24 cellular contexts compared by ENCODE assay signal in the genomic region with DNA sequence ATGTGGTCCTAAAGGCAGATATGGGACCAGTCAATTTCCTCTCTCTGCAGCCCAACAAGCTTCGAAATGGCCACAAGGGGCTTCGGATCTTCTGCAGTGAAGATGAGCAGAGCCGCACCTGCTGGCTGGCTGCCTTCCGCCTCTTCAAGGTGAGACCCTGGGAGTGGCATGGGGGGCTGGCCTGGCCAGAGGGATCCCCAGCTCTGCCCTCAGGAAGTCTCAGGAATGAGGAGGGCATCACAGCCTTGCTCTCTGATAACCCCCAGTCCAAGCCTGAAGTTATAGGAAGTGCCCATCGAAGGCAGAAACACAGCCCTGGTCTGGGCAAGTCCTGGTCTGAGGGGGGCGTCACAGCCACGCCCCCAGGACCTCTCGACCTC. TPM values are rescaled to one million over a fixed set of nuclear protein-coding genes. Genes with fewer than 3 reads are reported as not detected.
DNase-seq lines count a peak whose midpoint lies in the region; ATAC-seq and TF ChIP-seq lines count a peak whose summit lies in the region.
"Had no signal": no experiment of that assay in that cellular context is flagged by ENCODE, and none has a peak within 500 bp of the region (broad histone marks: within the 10 kb centered on the region; RNA-seq: fewer than 3 reads in every experiment).

No MANE protein-coding gene starts in this region.

- DNase-seq in SK-N-SH (no peak), OCI-LY7 (ENCODE audit: low spot score) (no peak), chondrocyte (ENCODE audit: low spot score) (peak; percentile 53), spleen (peak; percentile 41)
- DNase-seq: C1 segment of cervical spinal cord; CD8-positive, alpha-beta T cell; DMS153; GOT3; IMR-90; NCI-H1105 treated with DMSO at 0.1 percent for 48 hours; NCI-H1694; NCI-H2081; NCI-H2171; NCI-H524 treated with DMSO at 0.1 percent for 48 hours; NCI-H82; OCI-M1; Right ventricle myocardium superior had no signal

- H3K36me3 ChIP-seq in SK-N-SH (replicated peaks in 1 of 2; ENCODE audit: control insufficient read depth in 1 of 2, insufficient read depth in 2 of 2, low read length in 1 of 2) (no peaks in the 10 kb centered on the region), OCI-LY7 (ENCODE audit: insufficient read depth, low read length) (no peaks in the 10 kb centered on the region), spleen (no peaks in the 10 kb centered on the region)

- POLR2A ChIA-PET in SK-N-SH (lab: Yijun Ruan, JAX) (no interaction called here), OCI-LY7 (lab: Charles Lee) (no interaction called here)

- intact Hi-C loops in OCI-LY7 (cut with micrococcal nuclease; ENCODE audit: unreplicated experiment) (no loop called here), spleen (cut with DNase I; ENCODE audit: low total_unique reads) (no loop called here)

- H3K9ac ChIP-seq in SK-N-SH = no peak overlapping the region
- H3K9ac ChIP-seq: KMS-11 had no signal

- H3K4me1 Mint-ChIP-seq in chondrocyte (ENCODE audit: low read depth) = peaks cover 13% of the 10 kb centered on the region

- H3K9me2 ChIP-seq in SK-N-SH (no peaks in the 10 kb centered on the region), OCI-LY7 (ENCODE audit: insufficient read depth, low read length) (no peaks in the 10 kb centered on the region)

- H3K79me2 ChIP-seq in SK-N-SH (ENCODE audit: insufficient read depth) = no peaks in the 10 kb centered on the region
- H3K79me2 ChIP-seq in OCI-LY7 (ENCODE audit: insufficient read depth, low read depth, low read length) = no peaks in the 10 kb centered on the region

- H3F3A ChIP-seq in SK-N-SH (replicated peaks; ENCODE audit: insufficient read depth) = no peaks in the 10 kb centered on the region

- H3K27me3 ChIP-seq in SK-N-SH (ENCODE audit: insufficient read depth) (0 out of 2 replicates have a peak, but pooled peaks cover 7% of the 10 kb centered on the region), spleen (replicated peaks in 1 of 7) (peaks cover 0 to 46% (median 5%) of the 10 kb centered on the region in 7 donors)

- TF ChIP-seq POLR2A in spleen (IDR thresholded peaks at IDR 0.05) = no peak

- ATAC-seq in SK-N-SH treated with all-trans-retinoic acid at 6 μM for 48 hours (no peak), HG02798 (IDR thresholded peaks at IDR 0.05; ENCODE audit: poor library complexity, unreplicated experiment) (no peak), HG02678 (IDR thresholded peaks at IDR 0.05; ENCODE audit: unreplicated experiment) (no peak), GM21825 (IDR thresholded peaks at IDR 0.05; ENCODE audit: unreplicated experiment) (no peak)
- ATAC-seq: CD8-positive, alpha-beta T cell had no signal

- no peaks in the 10 kb centered on the region for H3K9me3 ChIP-seq in SK-N-SH
- no peaks in the 10 kb centered on the region for H3K9me3 ChIP-seq in OCI-LY7 (ENCODE audit: low read length)
- no peaks in the 10 kb centered on the region for H3K9me3 ChIP-seq in spleen

- H2AFZ ChIP-seq in SK-N-SH (ENCODE audit: low read depth) (no peak overlapping the region), OCI-LY7 (ENCODE audit: low read length) (no peak overlapping the region)

- H3K4me1 ChIP-seq in SK-N-SH (ENCODE audit: control insufficient read depth in 1 of 2, insufficient read depth in 2 of 2, low read depth in 1 of 2, low read length in 1 of 2) (no peaks in the 10 kb centered on the region), OCI-LY7 (ENCODE audit: insufficient read depth, low read length, poor library complexity, severe bottlenecking) (peaks cover 10% of the 10 kb centered on the region), spleen (peaks cover 0 to 16% (median 9%) of the 10 kb centered on the region in 6 donors)

- BruUV-seq in OCI-LY7 (replicated peaks; lab: Mats Ljungman, UMichigan) = no TSS peak

- H3K4me3 ChIP-seq in SK-N-SH (ENCODE audit: low read depth in 2 of 2, low read length in 1 of 2) (no peak overlapping the region), OCI-LY7 (ENCODE audit: low read depth, low read length, poor library complexity, severe bottlenecking) (no peak overlapping the region), spleen (no peak overlapping the region)

- H3K27me3 Mint-ChIP-seq in chondrocyte (ENCODE audit: low read depth) = peaks cover 9% of the 10 kb centered on the region

- H3K27ac ChIP-seq in SK-N-SH (ENCODE audit: low read depth in 2 of 2, low read length in 1 of 2) (no peak overlapping the region), OCI-LY7 (ENCODE audit: low read depth, low read length, poor library complexity, severe bottlenecking) (no peak overlapping the region), spleen (no peak overlapping the region)
- H3K27ac ChIP-seq: 22Rv1, KMS-11 had no signal

- H3K4me2 ChIP-seq in SK-N-SH = no peak overlapping the region
- no peak overlapping the region for H3K4me2 ChIP-seq in OCI-LY7 (ENCODE audit: low read length)
- H3K4me2 ChIP-seq: KMS-11 had no signal

- no peaks in the 10 kb centered on the region for H3K9me3 Mint-ChIP-seq in chondrocyte (ENCODE audit: low read depth)
- H3K9me3 Mint-ChIP-seq: CD8-positive, alpha-beta T cell had no signal

- no peaks in the 10 kb centered on the region for H4K20me1 ChIP-seq in SK-N-SH (ENCODE audit: insufficient read depth)
- no peaks in the 10 kb centered on the region for H4K20me1 ChIP-seq in OCI-LY7 (ENCODE audit: insufficient read depth, low read length)

- H3K4me3 Mint-ChIP-seq in chondrocyte (ENCODE audit: unreplicated experiment) = no peak overlapping the region
- H3K4me3 Mint-ChIP-seq: CD8-positive, alpha-beta T cell had no signal

- TF ChIP-seq RAD21 in SK-N-SH (IDR thresholded peaks at IDR 0.05; ENCODE audit: low read length) = no peak

- WGBS in SK-N-SH (ENCODE audit: low lambda C conversion rate) = no CpG with 5 or more reads among the region's 8 CpGs
- WGBS in spleen, 5 donors = 76 to 85% (median 81%) methylated on average over 6 to 8 of the region's 8 CpGs

- H3K27ac Mint-ChIP-seq in chondrocyte (ENCODE audit: unreplicated experiment) = no peak overlapping the region
- H3K27ac Mint-ChIP-seq: CD8-positive, alpha-beta T cell had no signal

- H3K36me3 Mint-ChIP-seq in chondrocyte (ENCODE audit: low read depth) = no peaks in the 10 kb centered on the region
- H3K36me3 Mint-ChIP-seq: CD8-positive, alpha-beta T cell had no signal

- TF ChIP-seq EP300 in SK-N-SH (IDR thresholded peaks at IDR 0.05; ENCODE audit: borderline replicate concordance in 1 of 2, low read depth in 1 of 2, low read length in 1 of 2) = no peak

- CTCF ChIA-PET in SK-N-SH (lab: Yijun Ruan, JAX) = interaction anchor here (0.8 to 2.9 kb wide), 4 partner anchors 15 to 122 kb away, joined by 3 to 23 read pairs (median 5); a partner anchor contains a TSS
- CTCF ChIA-PET in OCI-LY7 (lab: Charles Lee; ENCODE audit: unreplicated experiment) = interaction anchor here (0.6 kb wide), 1 partner anchor 33 kb away, joined by 3 read pairs; no protein-coding TSS in a partner anchor

- TF ChIP-seq CTCF in SK-N-SH (IDR thresholded peaks at IDR 0.05) (0 out of 2 replicates have a peak, but pooled peaks have one; percentile 8), OCI-LY7 (conservative IDR thresholded peaks at IDR 0.05; ENCODE audit: low read length) (0 out of 2 replicates have a peak, but pooled peaks have one; percentile 18), chondrocyte (IDR thresholded peaks at IDR 0.05) (no peak), spleen (IDR thresholded peaks at IDR 0.05 in 8 of 11, conservative IDR thresholded peaks at IDR 0.05 in 3 of 11) (no peak)

TF ChIP-seq in SK-N-SH, 30 proteins besides CTCF, POLR2A, EP300 and RAD21 (continues in another document):
- TF ChIP-seq POLR2AphosphoS5 (IDR thresholded peaks at IDR 0.05; ENCODE audit: low read depth, low read length) = no peak
- no peak for TF ChIP-seq RCOR1 (IDR thresholded peaks at IDR 0.05; ENCODE audit: low read length)
- TF ChIP-seq FOXM1 (IDR thresholded peaks at IDR 0.05; ENCODE audit: low read depth) = no peak
- no peak for TF ChIP-seq GATA2 (CRISPR knock-in tag; IDR thresholded peaks at IDR 0.05)
- no peak for TF ChIP-seq NFIC (IDR thresholded peaks at IDR 0.05; ENCODE audit: borderline replicate concordance)

TF ChIP-seq in SK-N-SH treated with all-trans-retinoic acid at 6 μM for 48 hours, 23 proteins besides CTCF, POLR2A, EP300 and RAD21 (continues in another document):
- TF ChIP-seq RARB (CRISPR knock-in tag; IDR thresholded peaks at IDR 0.05) (no peak), GLIS3 (CRISPR knock-in tag; IDR thresholded peaks at IDR 0.05) (no peak), CSDC2 (CRISPR knock-in tag; IDR thresholded peaks at IDR 0.05) (no peak), ZNF8 (CRISPR knock-in tag; IDR thresholded peaks at IDR 0.05) (no peak)

RNA-seq across cellular contexts. Expression of a gene that starts 7.1 kb away (rescaled TPM):
- polyA plus RNA-seq in SK-N-SH (2012; rRNA removed) = not detected in 2 replicates
- polyA plus RNA-seq in SK-N-SH (2012; cell fraction: cytosol; rRNA removed) = 0.01 TPM in 1 of 2 replicates, not detected in the other
- polyA plus RNA-seq in SK-N-SH (2012; cell fraction: nucleus; rRNA removed) = 0.05 TPM in 2 replicates
- 0.25 and 0.31 TPM in 2 replicates for total RNA-seq in OCI-LY7 (2014; rRNA removed; shearing (Covaris generic))
- not detected in 2 replicates for total RNA-seq in OCI-LY7 (2022)
- 0.46 to 0.68 TPM in 2 of 3 replicates, not detected in the other for total RNA-seq in chondrocyte
- total RNA-seq in spleen = 1 to 10 TPM in 2 of 7 donors, under 1 TPM in 4, not detected in 1; 0.51 to 1.9 (median 0.66) TPM
- polyA plus RNA-seq in spleen = under 1 TPM; 0.04 to 0.19 (median 0.14) TPM
- total RNA-seq: CD8-positive, alpha-beta T cell; HT1080 had no signal

RNA-seq across cellular contexts. Expression of a gene that starts 14.5 kb away (rescaled TPM):
- polyA plus RNA-seq in SK-N-SH (2012; rRNA removed) (100 and 105 TPM in 2 replicates), spleen (10 to 100 TPM; 60.9 to 85.2 (median 78.7) TPM)
- 84.1 and 96.5 TPM in 2 replicates for polyA plus RNA-seq in SK-N-SH (2012; cell fraction: cytosol; rRNA removed)
- polyA plus RNA-seq in SK-N-SH (2012; cell fraction: nucleus; rRNA removed) = 37.0 and 62.4 TPM in 2 replicates
- 77.3 and 89.9 TPM in 2 replicates for total RNA-seq in OCI-LY7 (2014; rRNA removed; shearing (Covaris generic))
- total RNA-seq in OCI-LY7 (2022) (55.4 and 59.4 TPM in 2 replicates), chondrocyte (45.3 to 48.5 TPM (median 46.5 TPM) in 3 replicates), spleen (10 to 100 TPM; 28.0 to 58.2 (median 40.5) TPM)

RNA-seq across cellular contexts. Expression of a gene that starts 45.0 kb away (rescaled TPM):
- polyA plus RNA-seq in SK-N-SH (2012; rRNA removed) (1.9 and 2.6 TPM in 2 replicates), spleen (1 to 10 TPM; 3.4 to 6.6 (median 4.3) TPM)
- 1.0 and 1.2 TPM in 2 replicates for polyA plus RNA-seq in SK-N-SH (2012; cell fraction: cytosol; rRNA removed)
- 5.7 and 9.7 TPM in 2 replicates for polyA plus RNA-seq in SK-N-SH (2012; cell fraction: nucleus; rRNA removed)
- 5.8 and 6.5 TPM in 2 replicates for total RNA-seq in OCI-LY7 (2014; rRNA removed; shearing (Covaris generic))
- total RNA-seq in OCI-LY7 (2022) (11.4 and 14.6 TPM in 2 replicates), chondrocyte (86.0 to 94.3 TPM (median 90.5 TPM) in 3 replicates), spleen (10 to 100 TPM in 5 of 7 donors, 1 to 10 TPM in 2; 8.5 to 15.9 (median 13.8) TPM)

RNA-seq across cellular contexts. Expression of a gene that starts 57.0 kb away (rescaled TPM):
- 20.9 and 25.8 TPM in 2 replicates for polyA plus RNA-seq in SK-N-SH (2012; rRNA removed)
- 8.3 and 12.5 TPM in 2 replicates for polyA plus RNA-seq in SK-N-SH (2012; cell fraction: cytosol; rRNA removed)
- polyA plus RNA-seq in SK-N-SH (2012; cell fraction: nucleus; rRNA removed) = 83.8 and 86.4 TPM in 2 replicates
- total RNA-seq in OCI-LY7 (2014; rRNA removed; shearing (Covaris generic)) = 4.5 and 8.7 TPM in 2 replicates
- total RNA-seq in OCI-LY7 (2022) = 9.2 and 12.4 TPM in 2 replicates
- 20.2 to 38.1 TPM (median 24.9 TPM) in 3 replicates for total RNA-seq in chondrocyte
- 10 to 100 TPM; 15.5 to 27.4 (median 20.7) TPM for total RNA-seq in spleen
- 10 to 100 TPM; 11.5 to 21.3 (median 18.3) TPM for polyA plus RNA-seq in spleen

Comparison
In these comparisons a context has a peak if more than half of its experiments do, and no peak if none do; other contexts are left out.
1. DNase-seq: peak in chondrocyte (single experiment) and spleen (single experiment); none in SK-N-SH (single experiment) and OCI-LY7 (single experiment).
2. CTCF ChIP-seq: peak in SK-N-SH (single experiment) and OCI-LY7 (single experiment); none in chondrocyte (single experiment) and spleen (0 of 11).